19 cellular contexts compared by ENCODE assay signal in genomic region chr2:9445089-9445488, GRCh38. TPM values are rescaled to one million over a fixed set of nuclear protein-coding genes. Genes with fewer than 3 reads are reported as not detected.
DNase-seq lines count a peak whose midpoint lies in the region; ATAC-seq, FAIRE-seq and TF ChIP-seq lines count a peak whose summit lies in the region.
"Had no signal": no experiment of that assay in that cellular context is flagged by ENCODE, and none has a peak within 500 bp of the region (broad histone marks: within the 10 kb centered on the region; RNA-seq: fewer than 3 reads in every experiment).

No MANE protein-coding gene starts in this region.

- CTCF ChIA-PET in activated CD4-positive, alpha-beta memory T cell treated with anti-CD3 and anti-CD28 coated beads, Interleukin-2, amount 10 ng/mL, durations not matched to agents 7 days and 5 days (lab: Charles Lee): interaction anchor here (0.7 kb wide), 1 partner anchor 385 kb away, joined by 3 read pairs; no protein-coding TSS in a partner anchor

- H3K27ac Mint-ChIP-seq in activated T-cell treated with anti-CD3 and anti-CD28 coated beads, Interleukin-2, amount 50 U/mL, for 24 hours: peak overlapping the region; percentile 63
- H3K27ac Mint-ChIP-seq in activated CD4-positive, alpha-beta memory T cell treated with anti-CD3 and anti-CD28 coated beads, Interleukin-2, amount 10 ng/mL, durations not matched to agents 7 days and 5 days: peak overlapping the region; percentile 73
- no peak overlapping the region for H3K27ac Mint-ChIP-seq in HFFc6
- H3K27ac Mint-ChIP-seq: H9 had no signal

- H3K9ac ChIP-seq in keratinocyte (ENCODE audit: control insufficient read depth, extremely low read depth, insufficient read depth, low read length): no peak overlapping the region
- H3K9ac ChIP-seq: BLaER1 treated with 17β-estradiol and CSF1 and Interleukin-3, amounts not matched to agents 10 nM and 100 nM had no signal

- peaks cover 17 to 23% of the 10 kb centered on the region in 2 experiments for H3K36me3 ChIP-seq in keratinocyte (ENCODE audit: control insufficient read depth in 2 of 2, extremely low read depth in 1 of 2, insufficient read depth in 2 of 2, low read length in 2 of 2)

- no peak overlapping the region for H3K4me3 Mint-ChIP-seq in activated T-cell treated with anti-CD3 and anti-CD28 coated beads, Interleukin-2, amount 50 U/mL, for 24 hours
- H3K4me3 Mint-ChIP-seq in activated CD4-positive, alpha-beta memory T cell treated with anti-CD3 and anti-CD28 coated beads, Interleukin-2, amount 10 ng/mL, durations not matched to agents 7 days and 5 days: peak overlapping the region; percentile 3
- no peak overlapping the region for H3K4me3 Mint-ChIP-seq in HFFc6
- H3K4me3 Mint-ChIP-seq: H9 had no signal

- no peak for TF ChIP-seq CTCF in keratinocyte (optimal IDR thresholded peaks at IDR 0.05 in 1 of 3, IDR thresholded peaks at IDR 0.05 in 1 of 3, conservative IDR thresholded peaks at IDR 0.05 in 1 of 3; ENCODE audit: extremely low read depth in 1 of 3, insufficient read depth in 2 of 3, low read length in 3 of 3)
- no peak for TF ChIP-seq CTCF in HFFc6 (IDR thresholded peaks at IDR 0.05)

- H3K4me3 ChIP-seq in keratinocyte (ENCODE audit: control insufficient read depth in 2 of 3, extremely low read depth in 1 of 3, insufficient read depth in 2 of 3, low read depth in 1 of 3, low read length in 3 of 3): no peak overlapping the region
- H3K4me3 ChIP-seq: BLaER1 treated with 17β-estradiol and CSF1 and Interleukin-3, amounts not matched to agents 10 nM and 100 nM had no signal

- POLR2A ChIA-PET in activated CD4-positive, alpha-beta memory T cell treated with anti-CD3 and anti-CD28 coated beads, Interleukin-2, amount 10 ng/mL, durations not matched to agents 7 days and 5 days (lab: Charles Lee): interaction anchor here (0.6 to 1.2 kb wide), 5 partner anchors 22 to 37 kb away, joined by 3 to 5 read pairs (median 3); partner anchors contain the start of genes IAH1 and ITGB1BP1

- peaks cover 17% of the 10 kb centered on the region for H3K4me1 Mint-ChIP-seq in activated T-cell treated with anti-CD3 and anti-CD28 coated beads, Interleukin-2, amount 50 U/mL, for 24 hours (ENCODE audit: low read depth)
- H3K4me1 Mint-ChIP-seq in activated CD4-positive, alpha-beta memory T cell treated with anti-CD3 and anti-CD28 coated beads, Interleukin-2, amount 10 ng/mL, durations not matched to agents 7 days and 5 days: peaks cover 22% of the 10 kb centered on the region
- H3K4me1 Mint-ChIP-seq in HFFc6 (ENCODE audit: low read depth): peaks cover 14% of the 10 kb centered on the region
- H3K4me1 Mint-ChIP-seq: H9 had no signal

- ATAC-seq in HG03565 (IDR thresholded peaks at IDR 0.05; ENCODE audit: unreplicated experiment): peak; percentile 65

- FAIRE-seq in keratinocyte (lab: Jason Lieb, UNC): peak; percentile 39

- H4K20me1 ChIP-seq in keratinocyte (ENCODE audit: control insufficient read depth, extremely low read depth, insufficient read depth, low read length): no peaks in the 10 kb centered on the region
- H4K20me1 ChIP-seq: BLaER1 treated with 17β-estradiol and CSF1 and Interleukin-3, amounts not matched to agents 10 nM and 100 nM had no signal

- no peaks in the 10 kb centered on the region for H3K9me1 ChIP-seq in keratinocyte (ENCODE audit: control insufficient read depth, extremely low read depth, insufficient read depth, low read length)

- dilution Hi-C loops in keratinocyte (cut with MboI; ENCODE audit: extremely low pct_ligation_motif_present, low sequenced_read_pairs): no loop called here

- H3K27me3 Mint-ChIP-seq in activated T-cell treated with anti-CD3 and anti-CD28 coated beads, Interleukin-2, amount 50 U/mL, for 24 hours: no peaks in the 10 kb centered on the region
- no peaks in the 10 kb centered on the region for H3K27me3 Mint-ChIP-seq in activated CD4-positive, alpha-beta memory T cell treated with anti-CD3 and anti-CD28 coated beads, Interleukin-2, amount 10 ng/mL, durations not matched to agents 7 days and 5 days
- no peaks in the 10 kb centered on the region for H3K27me3 Mint-ChIP-seq in HFFc6 (ENCODE audit: insufficient read depth)
- H3K27me3 Mint-ChIP-seq: CD8-positive, alpha-beta memory T cell had no signal

- H3K79me2 ChIP-seq in keratinocyte (ENCODE audit: control insufficient read depth, insufficient read depth, low read length): no peaks in the 10 kb centered on the region

- H3K4me1 ChIP-seq in keratinocyte (ENCODE audit: control insufficient read depth, extremely low read depth, insufficient read depth, low read length): no peaks in the 10 kb centered on the region
- H3K4me1 ChIP-seq: BLaER1 treated with 17β-estradiol and CSF1 and Interleukin-3, amounts not matched to agents 10 nM and 100 nM had no signal

- no peaks in the 10 kb centered on the region for H3K27me3 ChIP-seq in keratinocyte (ENCODE audit: control insufficient read depth, extremely low read depth, insufficient read depth, low read length)
- H3K27me3 ChIP-seq: BLaER1 treated with 17β-estradiol and CSF1 and Interleukin-3, amounts not matched to agents 10 nM and 100 nM had no signal

- H3K9me3 Mint-ChIP-seq in activated T-cell treated with anti-CD3 and anti-CD28 coated beads, Interleukin-2, amount 50 U/mL, for 24 hours: no peaks in the 10 kb centered on the region
- no peaks in the 10 kb centered on the region for H3K9me3 Mint-ChIP-seq in activated CD4-positive, alpha-beta memory T cell treated with anti-CD3 and anti-CD28 coated beads, Interleukin-2, amount 10 ng/mL, durations not matched to agents 7 days and 5 days
- H3K9me3 Mint-ChIP-seq in HFFc6: no peaks in the 10 kb centered on the region
- H3K9me3 Mint-ChIP-seq: H9 had no signal

- H3K9me3 ChIP-seq in keratinocyte (ENCODE audit: control insufficient read depth, low read depth, low read length): no peaks in the 10 kb centered on the region
- H3K9me3 ChIP-seq: BLaER1 treated with 17β-estradiol and CSF1 and Interleukin-3, amounts not matched to agents 10 nM and 100 nM had no signal

- no peak for DNase-seq in activated T-cell treated with anti-CD3 and anti-CD28 coated beads, Interleukin-2, amount 50 U/mL, for 24 hours
- DNase-seq in activated T-cell treated with anti-CD3 and anti-CD28 coated beads for 4 hours (no peak), keratinocyte (ENCODE audit: low read depth, low spot score) (no peak), SKM-1 treated with dmso at 0.1 percent for 144 hours (lab: John Stamatoyannopoulos, UW; ENCODE audit: unreplicated experiment) (no peak), HFFc6 (no peak)
- no peak for DNase-seq in activated CD4-positive, alpha-beta memory T cell treated with anti-CD3 and anti-CD28 coated beads, Interleukin-2, amount 10 ng/mL, durations not matched to agents 7 days and 5 days
- DNase-seq: CD8-positive, alpha-beta memory T cell; DMS53; H9; KG1; NCI-H1105 treated with DMSO at 0.1 percent for 48 hours; NCI-H1694; NCI-H2081 treated with DMSO at 0.1 percent for 48 hours; NCI-H510A; NCI-H774; OCI-M1; SHP77 had no signal

- no peak overlapping the region for H2AFZ ChIP-seq in keratinocyte (ENCODE audit: control insufficient read depth, low read length)

- H3K4me2 ChIP-seq in keratinocyte (ENCODE audit: control insufficient read depth, extremely low read depth, insufficient read depth, low read depth, low read length): no peak overlapping the region
- H3K4me2 ChIP-seq: BLaER1 treated with 17β-estradiol and CSF1 and Interleukin-3, amounts not matched to agents 10 nM and 100 nM had no signal

- peaks cover 79% of the 10 kb centered on the region for H3K36me3 Mint-ChIP-seq in activated T-cell treated with anti-CD3 and anti-CD28 coated beads, Interleukin-2, amount 50 U/mL, for 24 hours (ENCODE audit: low read depth)
- peaks cover 47% of the 10 kb centered on the region for H3K36me3 Mint-ChIP-seq in activated CD4-positive, alpha-beta memory T cell treated with anti-CD3 and anti-CD28 coated beads, Interleukin-2, amount 10 ng/mL, durations not matched to agents 7 days and 5 days (ENCODE audit: low read depth)
- H3K36me3 Mint-ChIP-seq in HFFc6 (ENCODE audit: low read depth): peaks cover 41% of the 10 kb centered on the region

- H3K27ac ChIP-seq in keratinocyte (ENCODE audit: control insufficient read depth, insufficient read depth, low read length): no peak overlapping the region
- H3K27ac ChIP-seq: BLaER1 treated with 17β-estradiol and CSF1 and Interleukin-3, amounts not matched to agents 10 nM and 100 nM had no signal

RNA-seq across cellular contexts. Expression of gene CPSF3, which starts 21.6 kb away (rescaled TPM):
- total RNA-seq in activated CD4-positive, alpha-beta memory T cell treated with anti-CD3 and anti-CD28 coated beads, Interleukin-2, amount 10 ng/mL, durations not matched to agents 7 days and 5 days: 10 to 100 TPM; 49.7 to 51.7 TPM
- polyA plus RNA-seq in keratinocyte: 21.1 to 42.8 TPM (median 31.1 TPM) in 3 replicates
- polyA plus RNA-seq in keratinocyte (2011; ENCODE audit: low read depth): 99.1 TPM
- polyA plus RNA-seq in keratinocyte (2011; cell fraction: cytosol; rRNA removed): 30.4 and 49.9 TPM in 2 replicates
- polyA plus RNA-seq in keratinocyte (2011; cell fraction: nucleus; rRNA removed): 59.7 and 69.4 TPM in 2 replicates
- 33.4 and 41.4 TPM in 2 replicates for polyA plus RNA-seq in keratinocyte (2012; ENCODE audit: low replicate concordance)
- 15.1 to 37.6 TPM (median 18.3 TPM) in 3 replicates for polyA minus RNA-seq in keratinocyte
- 20.0 TPM for polyA minus RNA-seq in keratinocyte (2011; cell fraction: cytosol; rRNA and poly(A)+ RNA removed)
- 15.4 and 35.4 TPM in 2 replicates for polyA minus RNA-seq in keratinocyte (2011; cell fraction: nucleus; rRNA and poly(A)+ RNA removed)
- total RNA-seq in HFFc6 (2021; fragmentation: NEBNext Ultra II Directional; extraction: Animal tissue kit (Norgen Biotek cat#: 25700)): 10 to 100 TPM; 40.6 to 49.8 (median 44.5) TPM

RNA-seq across cellular contexts. Expression of gene ITGB1BP1, which starts 21.8 kb away (rescaled TPM):
- 100 to 1,000 TPM; 112 to 119 TPM for total RNA-seq in activated CD4-positive, alpha-beta memory T cell treated with anti-CD3 and anti-CD28 coated beads, Interleukin-2, amount 10 ng/mL, durations not matched to agents 7 days and 5 days
- polyA plus RNA-seq in keratinocyte: 84.9 to 169 TPM (median 110 TPM) in 3 replicates
- 240 TPM for polyA plus RNA-seq in keratinocyte (2011; ENCODE audit: low read depth)
- 102 and 193 TPM in 2 replicates for polyA plus RNA-seq in keratinocyte (2011; cell fraction: cytosol; rRNA removed)
- polyA plus RNA-seq in keratinocyte (2011; cell fraction: nucleus; rRNA removed): 63.5 and 80.4 TPM in 2 replicates
- 99.1 and 142 TPM in 2 replicates for polyA plus RNA-seq in keratinocyte (2012; ENCODE audit: low replicate concordance)
- polyA minus RNA-seq in keratinocyte: 17.4 to 50.2 TPM (median 37.7 TPM) in 3 replicates
- 41.6 TPM for polyA minus RNA-seq in keratinocyte (2011; cell fraction: cytosol; rRNA and poly(A)+ RNA removed)
- 6.2 and 9.4 TPM in 2 replicates for polyA minus RNA-seq in keratinocyte (2011; cell fraction: nucleus; rRNA and poly(A)+ RNA removed)
- total RNA-seq in HFFc6 (2021; fragmentation: NEBNext Ultra II Directional; extraction: Animal tissue kit (Norgen Biotek cat#: 25700)): 100 to 1,000 TPM; 205 to 238 (median 225) TPM

RNA-seq across cellular contexts. Expression of gene IAH1, which starts 29.3 kb away (rescaled TPM):
- 10 to 100 TPM; 69.2 to 79.0 TPM for total RNA-seq in activated CD4-positive, alpha-beta memory T cell treated with anti-CD3 and anti-CD28 coated beads, Interleukin-2, amount 10 ng/mL, durations not matched to agents 7 days and 5 days
- 56.9 to 65.0 TPM (median 59.6 TPM) in 3 replicates for polyA plus RNA-seq in keratinocyte
- 17.9 TPM for polyA plus RNA-seq in keratinocyte (2011; ENCODE audit: low read depth)
- polyA plus RNA-seq in keratinocyte (2011; cell fraction: cytosol; rRNA removed): 52.0 and 75.2 TPM in 2 replicates
- polyA plus RNA-seq in keratinocyte (2011; cell fraction: nucleus; rRNA removed): 24.3 and 30.5 TPM in 2 replicates
- 39.3 and 47.1 TPM in 2 replicates for polyA plus RNA-seq in keratinocyte (2012; ENCODE audit: low replicate concordance)
- 10.1 to 41.5 TPM (median 20.8 TPM) in 3 replicates for polyA minus RNA-seq in keratinocyte
- 13.6 TPM for polyA minus RNA-seq in keratinocyte (2011; cell fraction: cytosol; rRNA and poly(A)+ RNA removed)
- 7.3 TPM in 2 replicates for polyA minus RNA-seq in keratinocyte (2011; cell fraction: nucleus; rRNA and poly(A)+ RNA removed)
- total RNA-seq in HFFc6 (2021; fragmentation: NEBNext Ultra II Directional; extraction: Animal tissue kit (Norgen Biotek cat#: 25700)): 10 to 100 TPM; 65.5 to 79.0 (median 71.0) TPM
